ENCODE assay signal across 8 cellular contexts in genomic region chr1:235128453-235129328, GRCh38. TPM values are rescaled to one million over a fixed set of nuclear protein-coding genes. Genes with fewer than 3 reads are reported as not detected.
DNase-seq lines count a peak whose midpoint lies in the region; ATAC-seq and TF ChIP-seq lines count a peak whose summit lies in the region.

Gene TOMM20, minus strand, starts transcription at chr1:235128837. Its CDS starts 122 bp downstream, at chr1:235128715.

- H3K36me3 ChIP-seq in ovary (no peaks in the 10 kb centered on the region), thyroid gland (peaks cover 0 to 8% of the 10 kb centered on the region in 2 donors)

- H3K4me3 Mint-ChIP-seq in activated naive CD8-positive, alpha-beta T cell = peak within 1 kb of the TSS; percentile 98

- ATAC-seq in HG02623 (IDR thresholded peaks at IDR 0.05; ENCODE audit: unreplicated experiment) = peak; percentile 93

- H3K9me3 Mint-ChIP-seq in activated naive CD8-positive, alpha-beta T cell (ENCODE audit: low read depth) = no peaks in the 10 kb centered on the region

- H3K36me3 Mint-ChIP-seq in activated naive CD8-positive, alpha-beta T cell = peaks cover 16% of the 10 kb centered on the region

- TF ChIP-seq POLR2A in ovary (IDR thresholded peaks at IDR 0.05) (peak; percentile 64), thyroid gland (IDR thresholded peaks at IDR 0.05) (peak in 1 of 2 donors; percentile 87)

- TF ChIP-seq CTCF in GM10266 (IDR thresholded peaks at IDR 0.05; ENCODE audit: control insufficient read depth, insufficient read depth, low read depth, missing control alignments) (no peak), ovary (IDR thresholded peaks at IDR 0.05) (peak in 1 of 3 donors; percentile 19), thyroid gland (IDR thresholded peaks at IDR 0.05) (peak in 1 of 6 experiments; percentile 18)

- intact Hi-C loops in head of caudate nucleus (cut with DNase I) (no loop called here), ovary (cut with DNase I) (no loop called here), thyroid gland (cut with DNase I) (no loop called here)

- WGBS in ovary, 3 donors = 1 to 2% (median 1%) methylated on average over 66 to 67 of the region's 67 CpGs
- 4 to 5% methylated on average over 14 to 31 of the region's 67 CpGs for WGBS in thyroid gland, 2 donors

- peaks cover 41% of the 10 kb centered on the region for H3K4me1 Mint-ChIP-seq in activated naive CD8-positive, alpha-beta T cell (ENCODE audit: low read depth)

- H3K4me3 ChIP-seq in ovary = peak within 1 kb of the TSS; percentile 87
- H3K4me3 ChIP-seq in thyroid gland (replicated peaks in 1 of 3) = peak within 1 kb of the TSS; percentile 57 to 92 (median 89)

- no peak for TF ChIP-seq EP300 in ovary (IDR thresholded peaks at IDR 0.05)

- H3K9me3 ChIP-seq in ovary = no peaks in the 10 kb centered on the region
- no peaks in the 10 kb centered on the region for H3K9me3 ChIP-seq in thyroid gland

- DNase-seq in GM10266 (ENCODE audit: extremely low spot score) (peak; percentile 96), NCI-H1105 (lab: John Stamatoyannopoulos, UW) (peak; percentile 85), SKM-1 treated with dmso at 0.1 percent for 144 hours (lab: John Stamatoyannopoulos, UW; ENCODE audit: unreplicated experiment) (peak; percentile 99), head of caudate nucleus (peak; percentile 91 to 98 (median 96)), ovary (peak; percentile 95 to 97 (median 95)), thyroid gland (peak; percentile 96 to 97)

- H3K27me3 Mint-ChIP-seq in activated naive CD8-positive, alpha-beta T cell = no peaks in the 10 kb centered on the region

- peak within 1 kb of the TSS; percentile 35 to 72 for H3K27ac ChIP-seq in ovary
- H3K27ac ChIP-seq in thyroid gland = peak within 1 kb of the TSS; percentile 69 to 93 (median 79)

- H3K27me3 ChIP-seq in ovary (no peaks in the 10 kb centered on the region), thyroid gland (no peaks in the 10 kb centered on the region)

- H3K4me1 ChIP-seq in ovary (ENCODE audit: insufficient read depth) (peaks cover 8% of the 10 kb centered on the region), thyroid gland (peaks cover 9 to 10% of the 10 kb centered on the region in 2 donors)

- peak within 1 kb of the TSS; percentile 97 for H3K27ac Mint-ChIP-seq in activated naive CD8-positive, alpha-beta T cell

RNA-seq across cellular contexts. Expression of gene TOMM20, which starts in this region (rescaled TPM):
- total RNA-seq in ovary = 100 to 1,000 TPM; 104 to 153 (median 118) TPM
- polyA plus RNA-seq in ovary = 100 to 1,000 TPM; 120 to 124 TPM
- 100 to 1,000 TPM; 117 to 204 (median 157) TPM for total RNA-seq in thyroid gland

Comparison
In these comparisons a context has a peak if more than half of its experiments do, and no peak if none do; other contexts are left out.
1. Peak in every context shown above with its lines: DNase-seq, ATAC-seq, H3K4me3 ChIP-seq and H3K27ac ChIP-seq.